Comparison of ENCODE assay signal across 23 cellular contexts in the genomic region with DNA sequence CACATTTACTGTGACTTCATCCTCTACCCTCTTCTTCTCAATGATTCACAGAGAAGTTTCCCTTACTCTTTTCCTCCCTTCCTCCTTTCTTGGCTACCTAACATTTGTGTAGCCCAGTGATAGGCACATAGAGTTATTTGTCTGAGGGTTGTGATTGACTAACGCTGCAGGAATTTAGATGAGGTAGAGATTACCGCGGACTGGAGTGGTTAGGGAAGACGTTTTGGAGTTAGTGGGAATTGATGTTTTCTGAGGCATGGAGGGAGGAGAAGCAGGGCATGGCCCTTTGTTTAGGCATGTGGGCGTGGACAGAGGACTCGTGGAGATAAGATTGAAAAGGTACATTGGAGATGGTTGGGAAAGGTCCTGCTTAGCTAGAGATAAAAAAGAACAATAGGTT.
"Had no signal": no experiment of that assay in that cellular context is flagged by ENCODE, and none has a peak within 500 bp of the region (broad histone marks: within the 10 kb centered on the region; RNA-seq: fewer than 3 reads in every experiment).

No MANE protein-coding gene starts in this region.

- H3K27ac Mint-ChIP-seq: activated CD4-positive, alpha-beta memory T cell treated with anti-CD3 and anti-CD28 coated beads, Interleukin-2, amount 10 ng/mL, durations not matched to agents 7 days and 5 days; activated CD4-positive, alpha-beta T cell treated with anti-CD3 and anti-CD28 coated beads, Interleukin-2, amount 10 ng/mL, durations not matched to agents 24 days and 14 days; activated naive CD8-positive, alpha-beta T cell treated with anti-CD3 and anti-CD28 coated beads, Interleukin-2, amount 50 U/mL, for 24 hours; activated T-cell treated with anti-CD3 and anti-CD28 coated beads, Interleukin-2, amount 50 U/mL, for 72 hours; brain; immature natural killer cell; natural killer cell; stimulated activated naive B cell treated with anti-CD40 and anti-IgM and Interleukin-4, amounts not matched to agents 10 μg/mL and 1 μg/mL and 100 μg/mL, for 72 hours; T-helper 1 cell treated with Interleukin-12 subunit alpha and Interleukin-12 subunit beta and Interleukin-4 antibody, amounts not matched to agents 30 μg/mL and 1 μg/mL, for 36 hours; type B pancreatic cell had no signal

- H3K36me3 ChIP-seq: left ventricle myocardium inferior had no signal

- H3K9me3 ChIP-seq: left ventricle myocardium inferior, testis had no signal

- H3K4me3 Mint-ChIP-seq: activated CD4-positive, alpha-beta memory T cell treated with anti-CD3 and anti-CD28 coated beads, Interleukin-2, amount 10 ng/mL, durations not matched to agents 7 days and 5 days; activated CD4-positive, alpha-beta T cell treated with anti-CD3 and anti-CD28 coated beads, Interleukin-2, amount 10 ng/mL, durations not matched to agents 24 days and 14 days; activated naive CD8-positive, alpha-beta T cell treated with anti-CD3 and anti-CD28 coated beads, Interleukin-2, amount 50 U/mL, for 24 hours; activated T-cell treated with anti-CD3 and anti-CD28 coated beads, Interleukin-2, amount 50 U/mL, for 72 hours; brain; immature natural killer cell; natural killer cell; stimulated activated naive B cell treated with anti-CD40 and anti-IgM and Interleukin-4, amounts not matched to agents 10 μg/mL and 1 μg/mL and 100 μg/mL, for 72 hours; T-helper 1 cell treated with Interleukin-12 subunit alpha and Interleukin-12 subunit beta and Interleukin-4 antibody, amounts not matched to agents 30 μg/mL and 1 μg/mL, for 36 hours; type B pancreatic cell had no signal

- H3K27me3 ChIP-seq: testis had no signal

- H3K4me1 Mint-ChIP-seq: activated CD4-positive, alpha-beta memory T cell treated with anti-CD3 and anti-CD28 coated beads, Interleukin-2, amount 10 ng/mL, durations not matched to agents 7 days and 5 days; activated CD4-positive, alpha-beta T cell treated with anti-CD3 and anti-CD28 coated beads, Interleukin-2, amount 10 ng/mL, durations not matched to agents 24 days and 14 days; activated naive CD8-positive, alpha-beta T cell treated with anti-CD3 and anti-CD28 coated beads, Interleukin-2, amount 50 U/mL, for 24 hours; brain; immature natural killer cell; natural killer cell; stimulated activated naive B cell treated with anti-CD40 and anti-IgM and Interleukin-4, amounts not matched to agents 10 μg/mL and 1 μg/mL and 100 μg/mL, for 72 hours had no signal

- H3K9me3 Mint-ChIP-seq: activated CD4-positive, alpha-beta memory T cell treated with anti-CD3 and anti-CD28 coated beads, Interleukin-2, amount 10 ng/mL, durations not matched to agents 7 days and 5 days; activated CD4-positive, alpha-beta T cell treated with anti-CD3 and anti-CD28 coated beads, Interleukin-2, amount 10 ng/mL, durations not matched to agents 24 days and 14 days; activated naive CD8-positive, alpha-beta T cell treated with anti-CD3 and anti-CD28 coated beads, Interleukin-2, amount 50 U/mL, for 24 hours; activated T-cell treated with anti-CD3 and anti-CD28 coated beads, Interleukin-2, amount 50 U/mL, for 72 hours; brain; immature natural killer cell; stimulated activated naive B cell treated with anti-CD40 and anti-IgM and Interleukin-4, amounts not matched to agents 10 μg/mL and 1 μg/mL and 100 μg/mL, for 72 hours; T-helper 1 cell treated with Interleukin-12 subunit alpha and Interleukin-12 subunit beta and Interleukin-4 antibody, amounts not matched to agents 30 μg/mL and 1 μg/mL, for 36 hours; type B pancreatic cell had no signal

- H3K27ac ChIP-seq: left ventricle myocardium inferior, testis had no signal

- H3K4me1 ChIP-seq: left ventricle myocardium inferior, testis had no signal

- DNase-seq: activated CD4-positive, alpha-beta memory T cell treated with anti-CD3 and anti-CD28 coated beads, Interleukin-2, amount 10 ng/mL, durations not matched to agents 7 days and 5 days; activated CD4-positive, alpha-beta T cell treated with anti-CD3 and anti-CD28 coated beads, Interleukin-2, amount 10 ng/mL, durations not matched to agents 24 days and 14 days; activated effector memory CD4-positive, alpha-beta T cell treated with Interleukin-2 at 50 U/mL for 16 hours; activated naive CD4-positive, alpha-beta T cell treated with anti-CD3 and anti-CD28 coated beads, Interleukin-2, amount 50 U/mL, for 16 hours; activated naive CD8-positive, alpha-beta T cell treated with anti-CD3 and anti-CD28 coated beads, Interleukin-2, amount 50 U/mL, for 24 hours; activated T-cell treated with anti-CD3 and anti-CD28 coated beads, Interleukin-2, amount 50 U/mL, for 72 hours; anterior cingulate cortex; caudate nucleus; dermis blood vessel endothelial cell; effector memory CD4-positive, alpha-beta T cell; immature natural killer cell; kidney glomerular epithelial cell; left ventricle myocardium inferior; midbrain; natural killer cell; stimulated activated CD4-positive, alpha-beta T cell treated with anti-CD3 and anti-CD28 coated beads, Interleukin-2, amount 100 ng/mL, for 48 hours; stimulated activated CD8-positive, alpha-beta memory T cell treated with anti-CD3 and anti-CD28 coated beads, Interleukin-4, amount 100 ng/mL, for 48 hours; stimulated activated naive B cell treated with anti-CD40 and anti-IgM and Interleukin-4, amounts not matched to agents 10 μg/mL and 1 μg/mL and 100 μg/mL, for 72 hours; T1000; testis had no signal

- H3K27me3 Mint-ChIP-seq: activated CD4-positive, alpha-beta T cell treated with anti-CD3 and anti-CD28 coated beads, Interleukin-2, amount 10 ng/mL, durations not matched to agents 24 days and 14 days had no signal

- H3K4me3 ChIP-seq: left ventricle myocardium inferior, testis had no signal

- ATAC-seq: activated naive CD8-positive, alpha-beta T cell treated with anti-CD3 and anti-CD28 coated beads, Interleukin-2, amount 50 U/mL, for 24 hours; activated T-cell treated with anti-CD3 and anti-CD28 coated beads, Interleukin-2, amount 50 U/mL, for 72 hours; natural killer cell; stimulated activated naive B cell treated with anti-CD40 and anti-IgM and Interleukin-4, amounts not matched to agents 10 μg/mL and 1 μg/mL and 100 μg/mL, for 72 hours had no signal

- H3K36me3 Mint-ChIP-seq: brain; immature natural killer cell; natural killer cell; stimulated activated naive B cell treated with anti-CD40 and anti-IgM and Interleukin-4, amounts not matched to agents 10 μg/mL and 1 μg/mL and 100 μg/mL, for 72 hours; type B pancreatic cell had no signal
